Comparison of ENCODE assay signal across 13 cellular contexts in the genomic region with DNA sequence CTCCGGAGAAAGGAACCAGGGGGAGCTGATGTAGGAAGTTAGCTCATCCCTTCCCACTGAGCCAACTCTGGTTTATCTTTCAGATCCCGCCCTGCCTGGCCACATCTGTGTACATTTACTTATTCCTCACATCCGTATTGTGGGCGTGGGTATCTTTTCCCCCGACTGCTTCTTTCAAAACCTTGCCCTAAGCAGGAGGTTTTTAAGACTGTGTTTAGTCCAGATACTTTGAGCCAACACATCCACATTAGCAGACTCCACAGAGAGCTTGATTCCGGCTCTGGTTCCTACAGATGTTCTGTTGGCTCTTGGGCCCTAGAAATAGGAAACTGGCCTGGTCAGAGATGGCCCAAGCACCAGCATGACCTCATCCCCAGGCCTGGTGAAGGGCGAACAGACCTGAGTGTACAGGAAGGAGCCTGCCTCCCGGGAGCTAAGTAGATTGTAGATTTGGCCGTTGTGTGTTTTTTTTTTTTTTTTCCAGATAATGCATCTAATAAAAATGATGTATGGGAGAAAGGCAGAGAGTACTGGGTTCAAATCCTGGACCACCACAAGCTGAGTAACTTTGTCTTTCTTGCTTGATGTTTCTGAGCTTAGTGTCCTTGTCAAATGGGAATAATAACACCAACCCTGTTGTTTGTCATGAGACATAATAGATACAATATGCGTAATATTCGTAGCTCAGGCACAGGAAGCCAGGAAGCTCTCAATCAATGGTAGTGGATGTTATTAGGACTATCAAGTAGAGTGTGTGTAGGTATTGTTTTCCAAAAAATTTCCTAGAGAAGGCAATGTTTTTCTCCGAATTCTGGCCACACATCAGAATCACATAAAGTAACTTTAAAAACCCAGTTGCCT.
DNase-seq lines count a peak whose midpoint lies in the region; ATAC-seq, FAIRE-seq and TF ChIP-seq lines count a peak whose summit lies in the region.
"Had no signal": no experiment of that assay in that cellular context is flagged by ENCODE, and none has a peak within 500 bp of the region (broad histone marks: within the 10 kb centered on the region; RNA-seq: fewer than 3 reads in every experiment).

No MANE protein-coding gene starts in this region.

- H3K14ac ChIP-seq in trophoblast cell (ENCODE audit: low read length), result no peak overlapping the region

- no peaks in the 10 kb centered on the region for H4K20me1 ChIP-seq in SK-N-SH (ENCODE audit: insufficient read depth)

- peaks cover 11% of the 10 kb centered on the region for H3F3A ChIP-seq in SK-N-SH (replicated peaks; ENCODE audit: insufficient read depth)

- no peak overlapping the region for H4K12ac ChIP-seq in trophoblast cell (ENCODE audit: low read depth, low read length)

- H3K9me2 ChIP-seq in SK-N-SH, result no peaks in the 10 kb centered on the region

- WGBS in SK-N-SH (ENCODE audit: low lambda C conversion rate), result 66% methylated on average over 12 of the region's 12 CpGs
- WGBS in trophoblast cell (ENCODE audit: extremely low coverage, insufficient coverage, insufficient read length), result no CpG with 5 or more reads among the region's 12 CpGs

- H3K27ac ChIP-seq in SK-N-SH (ENCODE audit: low read depth in 2 of 2, low read length in 1 of 2) (peak overlapping the region; percentile 46 to 90; a peak in 3 of 4 replicates), trophoblast cell (ENCODE audit: low read depth, low read length) (no peak overlapping the region)

- H3K27me3 ChIP-seq in SK-N-SH (ENCODE audit: insufficient read depth), result no peaks in the 10 kb centered on the region
- no peaks in the 10 kb centered on the region for H3K27me3 ChIP-seq in trophoblast cell (ENCODE audit: insufficient read depth, low read length)

- peak; percentile 12; the same call in 1 of the 2 replicates for TF ChIP-seq RAD21 in SK-N-SH (IDR thresholded peaks at IDR 0.05; ENCODE audit: low read length)

- H3K79me2 ChIP-seq in SK-N-SH (ENCODE audit: insufficient read depth), result no peaks in the 10 kb centered on the region; the same call in 1 of the 2 replicates
- H3K79me2 ChIP-seq in trophoblast cell (ENCODE audit: control insufficient read depth, insufficient read depth, low read length, poor library complexity), result no peaks in the 10 kb centered on the region

- TF ChIP-seq CTCF in AG10803 (conservative IDR thresholded peaks at IDR 0.05; ENCODE audit: low read length) (0 out of 2 replicates have a peak, but pooled peaks have one; percentile 13), SK-N-SH (IDR thresholded peaks at IDR 0.05) (no peak), D721Med (IDR thresholded peaks at IDR 0.05; ENCODE audit: insufficient read depth, missing control alignments) (no peak)

- TF ChIP-seq EP300 in SK-N-SH (IDR thresholded peaks at IDR 0.05; ENCODE audit: borderline replicate concordance in 1 of 2, low read depth in 1 of 2, low read length in 1 of 2), result peak in 1 of 2 experiments; percentile 84; a peak in 2 of 4 replicates

- H3K4me1 ChIP-seq in SK-N-SH (ENCODE audit: control insufficient read depth in 1 of 2, insufficient read depth in 2 of 2, low read depth in 1 of 2, low read length in 1 of 2), result peaks cover 11 to 39% of the 10 kb centered on the region in 2 experiments; a peak in 2 of 4 replicates
- no peaks in the 10 kb centered on the region for H3K4me1 ChIP-seq in trophoblast cell (ENCODE audit: control insufficient read depth in 1 of 2, insufficient read depth in 2 of 2, low read length in 2 of 2)

- no peak overlapping the region for H2BK120ac ChIP-seq in trophoblast cell (ENCODE audit: insufficient read depth, low read length, poor library complexity)

- H3K18ac ChIP-seq in trophoblast cell (ENCODE audit: low read length), result no peak overlapping the region

- CTCF ChIA-PET in SK-N-SH (lab: Yijun Ruan, JAX), result interaction anchor here (0.6 to 1.6 kb wide), 12 partner anchors 15 to 716 kb away, joined by 3 to 5 read pairs (median 3); a partner anchor contains a TSS

- peak; percentile 77 for DNase-seq in AG10803 (ENCODE audit: low read depth)
- DNase-seq in SK-N-SH, result peak; percentile 79
- peak; percentile 27 for DNase-seq in glomerular endothelial cell (ENCODE audit: extremely low read depth, low read depth, low spot score)
- no peak for DNase-seq in trophoblast cell
- no peak for DNase-seq in D721Med (ENCODE audit: insufficient read length, low spot score)
- no peak for DNase-seq in NCI-H1694 treated with DMSO at 0.1 percent for 48 hours (lab: John Stamatoyannopoulos, UW)
- DNase-seq: activated CD4-positive, alpha-beta T cell treated with anti-CD3 and anti-CD28 coated beads, Interleukin-2, amount 50 U/mL, for 1 hour; C1 segment of cervical spinal cord; NCI-H510A; stimulated activated CD8-positive, alpha-beta memory T cell treated with anti-CD3 and anti-CD28 coated beads, Interleukin-4, amount 100 ng/mL, for 48 hours had no signal

- POLR2A ChIA-PET in SK-N-SH (lab: Yijun Ruan, JAX), result interaction anchor here (0.7 to 1.0 kb wide), 5 partner anchors 10 to 80 kb away, joined by 3 to 4 read pairs (median 3); no protein-coding TSS in a partner anchor

- no peak overlapping the region for H2BK12ac ChIP-seq in trophoblast cell (ENCODE audit: low read length)

- H3K4me3 ChIP-seq in AG10803 (ENCODE audit: low read length), result no peak overlapping the region
- no peak overlapping the region for H3K4me3 ChIP-seq in SK-N-SH (ENCODE audit: low read depth in 2 of 2, low read length in 1 of 2)
- H3K4me3 ChIP-seq in trophoblast cell (ENCODE audit: low read depth, low read length), result no peak overlapping the region

- H3K79me1 ChIP-seq in trophoblast cell (ENCODE audit: low read length), result no peaks in the 10 kb centered on the region

- FAIRE-seq in D721Med (lab: Jason Lieb, UNC), result no peak

- H2AFZ ChIP-seq in SK-N-SH (ENCODE audit: low read depth) (no peak overlapping the region), trophoblast cell (ENCODE audit: insufficient read depth, low read length, poor library complexity) (peak overlapping the region; percentile 28)

- H3K4ac ChIP-seq in trophoblast cell (ENCODE audit: low read depth, low read length), result no peak overlapping the region

- no peaks in the 10 kb centered on the region for H3K36me3 ChIP-seq in SK-N-SH (replicated peaks in 1 of 2; ENCODE audit: control insufficient read depth in 1 of 2, insufficient read depth in 2 of 2, low read length in 1 of 2)
- no peaks in the 10 kb centered on the region for H3K36me3 ChIP-seq in trophoblast cell (ENCODE audit: control insufficient read depth in 1 of 2, insufficient read depth in 2 of 2, low read length in 2 of 2)

- no peak overlapping the region for H2AK5ac ChIP-seq in trophoblast cell (ENCODE audit: low read length)

- no peak overlapping the region for H3K23ac ChIP-seq in trophoblast cell (ENCODE audit: low read length)

- ATAC-seq in GM19463 (IDR thresholded peaks at IDR 0.05; ENCODE audit: unreplicated experiment) (no peak), GM18909 (IDR thresholded peaks at IDR 0.05; ENCODE audit: poor library complexity, unreplicated experiment) (no peak)
- ATAC-seq: activated naive CD4-positive, alpha-beta T cell treated with anti-CD3 and anti-CD28 coated beads, Interleukin-2, amount 50 U/mL, for 72 hours had no signal

- H3K9me3 ChIP-seq in SK-N-SH (no peaks in the 10 kb centered on the region), trophoblast cell (ENCODE audit: insufficient read depth, low read depth, low read length) (peaks cover 2% of the 10 kb centered on the region)

- H4K8ac ChIP-seq in trophoblast cell (ENCODE audit: low read depth, low read length), result no peak overlapping the region

- no peak overlapping the region for H4K91ac ChIP-seq in trophoblast cell (ENCODE audit: low read depth, low read length)

- H3K4me2 ChIP-seq in SK-N-SH (peak overlapping the region; percentile 42), trophoblast cell (ENCODE audit: low read length) (no peak overlapping the region)

- no peak overlapping the region for H3K9ac ChIP-seq in SK-N-SH
- no peak overlapping the region for H3K9ac ChIP-seq in trophoblast cell (ENCODE audit: low read length)

- no peak overlapping the region for H2BK5ac ChIP-seq in trophoblast cell (ENCODE audit: low read depth, low read length, poor library complexity)

TF ChIP-seq in SK-N-SH, 30 proteins besides CTCF, POLR2A, EP300 and RAD21 (continues in another document):
- TF ChIP-seq, protein P1, sequence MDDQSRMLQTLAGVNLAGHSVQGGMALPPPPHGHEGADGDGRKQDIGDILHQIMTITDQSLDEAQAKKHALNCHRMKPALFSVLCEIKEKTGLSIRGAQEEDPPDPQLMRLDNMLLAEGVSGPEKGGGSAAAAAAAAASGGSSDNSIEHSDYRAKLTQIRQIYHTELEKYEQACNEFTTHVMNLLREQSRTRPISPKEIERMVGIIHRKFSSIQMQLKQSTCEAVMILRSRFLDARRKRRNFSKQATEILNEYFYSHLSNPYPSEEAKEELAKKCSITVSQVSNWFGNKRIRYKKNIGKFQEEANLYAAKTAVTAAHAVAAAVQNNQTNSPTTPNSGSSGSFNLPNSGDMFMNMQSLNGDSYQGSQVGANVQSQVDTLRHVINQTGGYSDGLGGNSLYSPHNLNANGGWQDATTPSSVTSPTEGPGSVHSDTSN (IDR thresholded peaks at IDR 0.05), result no peak
- TF ChIP-seq, protein P2, sequence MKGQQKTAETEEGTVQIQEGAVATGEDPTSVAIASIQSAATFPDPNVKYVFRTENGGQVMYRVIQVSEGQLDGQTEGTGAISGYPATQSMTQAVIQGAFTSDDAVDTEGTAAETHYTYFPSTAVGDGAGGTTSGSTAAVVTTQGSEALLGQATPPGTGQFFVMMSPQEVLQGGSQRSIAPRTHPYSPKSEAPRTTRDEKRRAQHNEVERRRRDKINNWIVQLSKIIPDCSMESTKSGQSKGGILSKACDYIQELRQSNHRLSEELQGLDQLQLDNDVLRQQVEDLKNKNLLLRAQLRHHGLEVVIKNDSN (IDR thresholded peaks at IDR 0.05; ENCODE audit: borderline replicate concordance, low read depth), result no peak

Comparison
In these comparisons a context has a peak if more than half of its experiments do, and no peak if none do; other contexts are left out.
1. DNase-seq: peak in AG10803 (single experiment), SK-N-SH (single experiment) and glomerular endothelial cell (single experiment); none in trophoblast cell (0 of 2), D721Med (single experiment) and NCI-H1694 treated with DMSO at 0.1 percent for 48 hours (single experiment).